8 cellular contexts compared by ENCODE assay signal in genomic region chr2:187581125-187581896, GRCh38. TPM values are rescaled to one million over a fixed set of nuclear protein-coding genes. Genes with fewer than 3 reads are reported as not detected.
DNase-seq lines count a peak whose midpoint lies in the region; ATAC-seq, FAIRE-seq and TF ChIP-seq lines count a peak whose summit lies in the region.

No MANE protein-coding gene starts in this region.

- H3K4me2 ChIP-seq in endothelial cell of umbilical vein (ENCODE audit: insufficient read depth, low read length): peak overlapping the region; percentile 93
- H3K4me2 ChIP-seq in neural progenitor cell: peak overlapping the region; percentile 16

- no peaks in the 10 kb centered on the region for H3K36me3 Mint-ChIP-seq in neural progenitor cell

- POLR2A ChIA-PET in endothelial cell of umbilical vein (lab: Charles Lee): interaction anchor here (0.7 kb wide), 1 partner anchor 37 kb away, joined by 3 read pairs; no protein-coding TSS in a partner anchor

- peaks cover 23% of the 10 kb centered on the region for H3K4me1 ChIP-seq in endothelial cell of umbilical vein (ENCODE audit: control insufficient read depth, extremely low read depth, insufficient read depth, low read length)
- H3K4me1 ChIP-seq in neural progenitor cell: peaks cover 18% of the 10 kb centered on the region

- no peak overlapping the region for H3K27ac Mint-ChIP-seq in neural progenitor cell

- peaks cover 14% of the 10 kb centered on the region for H3F3A ChIP-seq in neural progenitor cell (ENCODE audit: low read depth)

- H3K9me1 ChIP-seq in endothelial cell of umbilical vein (replicated peaks; ENCODE audit: control insufficient read depth, extremely low read depth, insufficient read depth, low read length): peaks cover 3% of the 10 kb centered on the region

- intact Hi-C loops in endothelial cell of umbilical vein (cut with micrococcal nuclease): loop anchor here (1.0 to 10.0 kb wide), 7 partner anchors 262 to 1831 kb away; partner anchors contain the start of gene GULP1

- H2AFZ ChIP-seq in endothelial cell of umbilical vein (ENCODE audit: low read depth, low read length) (peak overlapping the region; percentile 46), neural progenitor cell (replicated peaks) (peak overlapping the region; percentile 75)

- no peaks in the 10 kb centered on the region for H3K27me3 ChIP-seq in endothelial cell of umbilical vein (ENCODE audit: control insufficient read depth in 2 of 2, insufficient read depth in 2 of 2, low read length in 2 of 2)
- H3K27me3 ChIP-seq in neural progenitor cell: no peaks in the 10 kb centered on the region

- H3K27me3 Mint-ChIP-seq in neural progenitor cell (ENCODE audit: insufficient read depth, low read depth): no peaks in the 10 kb centered on the region

- H3K4me3 ChIP-seq in endothelial cell of umbilical vein (replicated peaks in 1 of 3; ENCODE audit: insufficient read depth in 1 of 3, low read depth in 1 of 3, low read length in 3 of 3): peak overlapping the region in 1 of 3 experiments; percentile 34
- no peak overlapping the region for H3K4me3 ChIP-seq in neural progenitor cell

- DNase-seq in COLO829 (ENCODE audit: low spot score) (peak; percentile 13), RKO (ENCODE audit: low spot score) (peak; percentile 74), endothelial cell of umbilical vein (ENCODE audit: low read depth, low spot score) (peak; percentile 67), neural progenitor cell (ENCODE audit: low spot score) (peak; percentile 71)
- DNase-seq in activated naive CD4-positive, alpha-beta T cell (lab: John Stamatoyannopoulos, UW): no peak
- no peak for DNase-seq in activated CD8-positive, alpha-beta memory T cell treated with anti-CD3 and anti-CD28 coated beads, Interleukin-2, amount 50 U/mL, for 48 hours

- H3K9me3 ChIP-seq in endothelial cell of umbilical vein (replicated peaks; ENCODE audit: control insufficient read depth, insufficient read depth, low read length) (no peaks in the 10 kb centered on the region), neural progenitor cell (ENCODE audit: low read depth) (no peaks in the 10 kb centered on the region)

- no TSS peak for BruUV-seq in endothelial cell of umbilical vein (replicated peaks; lab: Mats Ljungman, UMichigan)

- H3K36me3 ChIP-seq in endothelial cell of umbilical vein (ENCODE audit: control insufficient read depth in 2 of 2, extremely low read depth in 1 of 2, insufficient read depth in 2 of 2, low read length in 2 of 2) (no peaks in the 10 kb centered on the region), neural progenitor cell (no peaks in the 10 kb centered on the region)

- TF ChIP-seq CTCF in endothelial cell of umbilical vein (IDR thresholded peaks at IDR 0.05; ENCODE audit: extremely low read depth in 1 of 2, insufficient read depth in 1 of 2, low read depth in 1 of 2, low read length in 2 of 2): peak; percentile 45 to 46
- peak; percentile 84 for TF ChIP-seq CTCF in neural progenitor cell (IDR thresholded peaks at IDR 0.05)

- H3K4me1 Mint-ChIP-seq in neural progenitor cell: peaks cover 19% of the 10 kb centered on the region

- FAIRE-seq in endothelial cell of umbilical vein (lab: Jason Lieb, UNC): peak; percentile 40

- H3K79me2 ChIP-seq in endothelial cell of umbilical vein (ENCODE audit: control insufficient read depth, insufficient read depth, low read length) (no peaks in the 10 kb centered on the region), neural progenitor cell (ENCODE audit: low read depth) (no peaks in the 10 kb centered on the region)

- ATAC-seq in GM18867 (IDR thresholded peaks at IDR 0.05; ENCODE audit: unreplicated experiment) (peak; percentile 51), HG03558 (IDR thresholded peaks at IDR 0.05; ENCODE audit: extremely low read depth, unreplicated experiment) (peak; percentile 34)

- TF ChIP-seq POLR2A in endothelial cell of umbilical vein (IDR thresholded peaks at IDR 0.05; ENCODE audit: low read depth, low read length): no peak

- H3K4me3 Mint-ChIP-seq in neural progenitor cell: no peak overlapping the region

- H3K9me3 Mint-ChIP-seq in neural progenitor cell: no peaks in the 10 kb centered on the region

- H3K27ac ChIP-seq in endothelial cell of umbilical vein (ENCODE audit: insufficient read depth, low read depth, low read length) (peak overlapping the region; percentile 78), neural progenitor cell (no peak overlapping the region)

- dilution Hi-C loops in endothelial cell of umbilical vein (cut with MboI; ENCODE audit: extremely low pct_ligation_motif_present, low sequenced_read_pairs): no loop called here

- H3K9ac ChIP-seq in endothelial cell of umbilical vein (replicated peaks; ENCODE audit: extremely low read depth, insufficient read depth, low read length) (peak overlapping the region; percentile 78), neural progenitor cell (no peak overlapping the region)

- H4K20me1 ChIP-seq in endothelial cell of umbilical vein (replicated peaks; ENCODE audit: control insufficient read depth, extremely low read depth, insufficient read depth, low read length) (no peaks in the 10 kb centered on the region), neural progenitor cell (ENCODE audit: low read depth) (no peaks in the 10 kb centered on the region)

- CTCF ChIA-PET in endothelial cell of umbilical vein (lab: Charles Lee): interaction anchor here (0.6 to 17.6 kb wide), 53 partner anchors 10 to 1832 kb away, joined by 3 to 598 read pairs (median 4); partner anchors contain the start of gene TFPI

TF ChIP-seq in endothelial cell of umbilical vein, 7 proteins besides CTCF, POLR2A, EP300 and RAD21:
- TF ChIP-seq MAX (IDR thresholded peaks at IDR 0.05; ENCODE audit: insufficient read depth, insufficient read length): no peak
- no peak for TF ChIP-seq FOS (IDR thresholded peaks at IDR 0.05; ENCODE audit: borderline replicate concordance, insufficient read depth, low read length)
- TF ChIP-seq JUN (IDR thresholded peaks at IDR 0.05; ENCODE audit: borderline replicate concordance, insufficient read depth, insufficient read length, low read depth): no peak
- TF ChIP-seq MYC (IDR thresholded peaks at IDR 0.05; ENCODE audit: low read depth, low read length): no peak
- no peak for TF ChIP-seq GATA2 (IDR thresholded peaks at IDR 0.05; ENCODE audit: insufficient read depth, insufficient read length, low read depth, low read length)
- no peak for TF ChIP-seq POLR2AphosphoS5 (IDR thresholded peaks at IDR 0.05; ENCODE audit: insufficient read depth, low read depth, low read length)
- no peak for TF ChIP-seq EZH2 (IDR thresholded peaks at IDR 0.05; ENCODE audit: borderline replicate concordance, low read depth, low read length, severe bottlenecking)

RNA-seq across cellular contexts. Expression of gene TFPI, which starts 27.1 kb away (rescaled TPM):
- total RNA-seq in endothelial cell of umbilical vein: 266 and 286 TPM in 2 replicates
- 138 and 177 TPM in 2 replicates for polyA plus RNA-seq in endothelial cell of umbilical vein
- polyA plus RNA-seq in endothelial cell of umbilical vein (2011; cell fraction: cytosol; rRNA removed): 185 and 186 TPM in 2 replicates
- 210 and 230 TPM in 2 replicates for polyA plus RNA-seq in endothelial cell of umbilical vein (2011; cell fraction: nucleus; rRNA removed)
- 245 and 277 TPM in 2 replicates for polyA plus RNA-seq in endothelial cell of umbilical vein (2012)
- polyA minus RNA-seq in endothelial cell of umbilical vein: 332 and 378 TPM in 2 replicates
- polyA minus RNA-seq in endothelial cell of umbilical vein (2011; cell fraction: cytosol; rRNA and poly(A)+ RNA removed): 21.1 TPM
- 645 and 1,049 TPM in 2 replicates for polyA minus RNA-seq in endothelial cell of umbilical vein (2011; cell fraction: nucleus; rRNA and poly(A)+ RNA removed)
- total RNA-seq in neural progenitor cell (ENCODE audit: low replicate concordance): 12.9 and 16.6 TPM in 2 replicates

Comparison
In these comparisons a context has a peak if more than half of its experiments do, and no peak if none do; other contexts are left out.
1. DNase-seq: peak in COLO829 (single experiment), RKO (single experiment), endothelial cell of umbilical vein (single experiment) and neural progenitor cell (single experiment); none in activated naive CD4-positive, alpha-beta T cell (0 of 4) and activated CD8-positive, alpha-beta memory T cell treated with anti-CD3 and anti-CD28 coated beads, Interleukin-2, amount 50 U/mL, for 48 hours (single experiment).
2. RNA of gene TFPI, which starts 27.1 kb away (total RNA-seq): 266 to 286 TPM in endothelial cell of umbilical vein; 12.9 to 16.6 TPM in neural progenitor cell; every median in the first group is over 10 times any median in the second.